ENCODE assay signal across 8 cellular contexts in the genomic region with DNA sequence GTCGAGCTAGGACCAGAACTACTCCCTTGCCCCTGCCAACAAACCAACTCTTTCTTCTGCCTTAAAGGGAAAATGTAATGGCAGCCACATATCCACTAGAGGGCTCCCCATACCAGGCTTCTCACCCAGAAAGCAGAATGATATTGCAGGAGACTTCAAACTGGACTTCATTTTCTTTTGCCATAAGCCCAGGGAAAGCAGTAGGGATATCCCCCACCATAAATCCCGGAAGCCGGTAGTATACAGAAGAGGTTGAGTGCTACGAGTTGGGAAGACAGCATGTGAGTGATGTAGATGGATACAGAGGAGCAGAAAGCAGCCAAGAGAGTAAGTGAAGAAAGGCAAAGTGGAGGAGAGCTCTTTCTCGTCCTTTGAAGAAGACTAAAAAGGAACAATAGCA. TPM values are rescaled to one million over a fixed set of nuclear protein-coding genes. Genes with fewer than 3 reads are reported as not detected.
DNase-seq lines count a peak whose midpoint lies in the region; ATAC-seq and TF ChIP-seq lines count a peak whose summit lies in the region.

No MANE protein-coding gene starts in this region.

- POLR2A ChIA-PET in Panc1 (lab: Charles Lee): no interaction called here

- H3K27ac ChIP-seq in Panc1 (ENCODE audit: low read length) (no peak overlapping the region), tibial nerve (peak overlapping the region in 2 of 4 donors; percentile 65 to 72)

- no peak for TF ChIP-seq POLR2A in tibial nerve (IDR thresholded peaks at IDR 0.05)

- peak; percentile 87 for TF ChIP-seq CTCF in LNCaP clone FGC (IDR thresholded peaks at IDR 0.05; ENCODE audit: control insufficient read depth, extremely low read depth, insufficient read depth)
- TF ChIP-seq CTCF in Panc1 (IDR thresholded peaks at IDR 0.05): peak; percentile 94
- TF ChIP-seq CTCF in fibroblast of the aortic adventitia (IDR thresholded peaks at IDR 0.05; ENCODE audit: insufficient read depth, low read length): peak; percentile 88
- TF ChIP-seq CTCF in tibial nerve (IDR thresholded peaks at IDR 0.05): peak; percentile 86 to 93 (median 90)

- BruUV-seq in Panc1 (replicated peaks; lab: Mats Ljungman, UMichigan): no TSS peak

- H3K36me3 ChIP-seq in Panc1 (ENCODE audit: control insufficient read depth, insufficient read depth, low read length): no peaks in the 10 kb centered on the region
- no peaks in the 10 kb centered on the region for H3K36me3 ChIP-seq in tibial nerve

- in situ Hi-C loops in Panc1 (cut with HindIII; ENCODE audit: low pct_unique_long_range_greater_than_20kb, low sequenced_read_pairs): no loop called here

- CTCF ChIA-PET in Panc1 (lab: Charles Lee): interaction anchor here (0.5 to 1.5 kb wide), 7 partner anchors 10 to 192 kb away, joined by 3 to 7 read pairs (median 4); no protein-coding TSS in a partner anchor

- TF ChIP-seq EP300 in tibial nerve (IDR thresholded peaks at IDR 0.05): peak in 1 of 2 donors; percentile 55

- no peaks in the 10 kb centered on the region for H3K27me3 ChIP-seq in Panc1 (ENCODE audit: control insufficient read depth, insufficient read depth, low read length)
- no peaks in the 10 kb centered on the region for H3K27me3 ChIP-seq in tibial nerve

- intact Hi-C loops in Panc1 (cut with micrococcal nuclease; ENCODE audit: unreplicated experiment): loop anchor here (2.0 to 10.0 kb wide), 2 partner anchors 156 to 256 kb away; no protein-coding TSS in a partner anchor

- H3K4me3 ChIP-seq in LNCaP clone FGC (ENCODE audit: low read depth, low read length) (no peak overlapping the region), Panc1 (ENCODE audit: low read depth in 2 of 2, low read length in 2 of 2) (no peak overlapping the region), fibroblast of the aortic adventitia (ENCODE audit: low read depth, low read length) (no peak overlapping the region), tibial nerve (no peak overlapping the region)

- H3K9me3 ChIP-seq in Panc1 (ENCODE audit: control insufficient read depth, insufficient read depth, low read depth, low read length): no peaks in the 10 kb centered on the region
- H3K9me3 ChIP-seq in tibial nerve: peaks cover 0 to 16% (median 3%) of the 10 kb centered on the region in 4 donors

- H3K4me1 ChIP-seq in Panc1 (ENCODE audit: control insufficient read depth, insufficient read depth, low read length) (no peaks in the 10 kb centered on the region), tibial nerve (peaks cover 0 to 18% (median 0%) of the 10 kb centered on the region in 4 donors)

- peak; percentile 90 for ATAC-seq in Panc1
- ATAC-seq in GM19397 (IDR thresholded peaks at IDR 0.05; ENCODE audit: unreplicated experiment): no peak

- DNase-seq in DMS79 (lab: John Stamatoyannopoulos, UW): peak; percentile 41
- DNase-seq in LNCaP clone FGC (ENCODE audit: low read depth): peak; percentile 41
- DNase-seq in Panc1 (ENCODE audit: low read depth, low spot score): peak; percentile 50
- peak; percentile 10 for DNase-seq in activated T-helper 1 cell treated with Interleukin-2 at 50 U/mL for 16 hours (ENCODE audit: low read depth)
- peak; percentile 89 for DNase-seq in fibroblast of the aortic adventitia (ENCODE audit: low read depth)
- DNase-seq in non-pigmented ciliary epithelial cell (ENCODE audit: low read depth): peak; percentile 42
- peak in 1 of 2 donors; percentile 52 for DNase-seq in tibial nerve (ENCODE audit: low spot score in 2 of 2)

- 8 to 9% methylated on average over 5 of the region's 5 CpGs for WGBS in tibial nerve, 2 donors

RNA-seq across cellular contexts. Expression of a gene that starts 12.1 kb away (rescaled TPM):
- total RNA-seq in Panc1 (2021; ENCODE audit: unreplicated experiment) (not detected), fibroblast of the aortic adventitia (ENCODE audit: low replicate concordance) (0.18 and 5.3 TPM in 2 replicates), tibial nerve (10 to 100 TPM in 2 of 4 donors, 1 to 10 TPM in 2; 6.7 to 15.3 (median 10.1) TPM)
- polyA plus RNA-seq in Panc1 (2012; ENCODE audit: insufficient read length): not detected

RNA-seq across cellular contexts. Expression of a gene that starts 27.0 kb away (rescaled TPM):
- total RNA-seq in Panc1 (2021; ENCODE audit: unreplicated experiment): not detected
- not detected for polyA plus RNA-seq in Panc1 (2012; ENCODE audit: insufficient read length)
- total RNA-seq in fibroblast of the aortic adventitia (ENCODE audit: low replicate concordance): 1.3 TPM in 1 of 2 replicates, not detected in the other
- 10 to 100 TPM in 2 of 4 donors, 1 to 10 TPM in 2; 7.3 to 32.7 (median 14.9) TPM for total RNA-seq in tibial nerve

RNA-seq across cellular contexts. Expression of a gene that starts 57.7 kb away (rescaled TPM):
- total RNA-seq in Panc1 (2021; ENCODE audit: unreplicated experiment): 15.2 TPM
- 5.7 TPM for polyA plus RNA-seq in Panc1 (2012; ENCODE audit: insufficient read length)
- total RNA-seq in fibroblast of the aortic adventitia (ENCODE audit: low replicate concordance): 16.6 and 233 TPM in 2 replicates
- total RNA-seq in tibial nerve: 10 to 100 TPM in 3 of 4 donors, 1 to 10 TPM in 1; 6.3 to 43.7 (median 23.0) TPM
